Comparison of ENCODE assay signal across 13 cellular contexts in the genomic region with DNA sequence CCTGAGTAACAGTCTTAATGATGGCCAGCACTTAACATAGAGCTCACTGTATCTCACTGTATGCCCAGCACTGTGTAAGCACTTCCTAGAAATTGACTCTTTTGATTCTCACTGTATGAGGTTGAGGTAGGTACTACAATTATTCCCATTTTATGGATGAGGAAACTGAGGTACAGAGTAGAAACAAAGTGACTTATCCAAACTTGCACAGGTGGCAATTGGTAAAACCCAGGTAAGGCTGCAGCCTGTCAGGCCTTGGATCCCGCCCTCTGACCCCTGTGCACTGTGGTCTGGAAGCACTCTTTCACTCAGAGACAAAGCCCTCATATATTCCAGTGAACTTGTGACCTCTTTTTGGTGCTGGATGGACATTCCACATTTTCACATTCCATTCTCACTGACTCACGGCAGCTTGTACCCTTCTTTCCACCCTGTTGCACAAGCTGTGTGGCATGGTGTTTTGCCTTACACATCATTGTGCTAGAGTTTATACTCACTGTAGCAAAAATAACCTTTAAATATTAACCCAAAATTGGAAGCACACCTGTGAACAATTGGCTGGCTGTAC.
DNase-seq lines count a peak whose midpoint lies in the region; ATAC-seq, FAIRE-seq and TF ChIP-seq lines count a peak whose summit lies in the region.
"Had no signal": no experiment of that assay in that cellular context is flagged by ENCODE, and none has a peak within 500 bp of the region (broad histone marks: within the 10 kb centered on the region; RNA-seq: fewer than 3 reads in every experiment).

No MANE protein-coding gene starts in this region.

- no peak for TF ChIP-seq CTCF in brain microvascular endothelial cell (IDR thresholded peaks at IDR 0.05; ENCODE audit: low read depth, low read length, missing control alignments)

- H3K4me3 ChIP-seq in brain microvascular endothelial cell (ENCODE audit: low read depth, low read length): no peak overlapping the region
- H3K4me3 ChIP-seq: skin epidermis had no signal

- peak; percentile 11 for DNase-seq in DMS53 (lab: John Stamatoyannopoulos, UW)
- no peak for DNase-seq in DMS53 treated with DMSO at 0.1 percent for 48 hours (lab: John Stamatoyannopoulos, UW; ENCODE audit: unreplicated experiment)
- DNase-seq in brain microvascular endothelial cell: peak; percentile 90
- peak; percentile 81 for DNase-seq in left kidney (ENCODE audit: low read depth, low spot score)
- peak; percentile 73 for DNase-seq in urothelium cell line (ENCODE audit: low spot score)
- DNase-seq in stimulated activated naive CD4-positive, alpha-beta T cell treated with Interleukin-2 at 50 U/mL for 16 hours (lab: John Stamatoyannopoulos, UW): no peak
- DNase-seq in T1000 (lab: John Stamatoyannopoulos, UW): no peak
- DNase-seq: activated T-cell treated with anti-CD3 and anti-CD28 coated beads, Interleukin-2, amount 50 U/mL, for 72 hours; hippocampal formation; Kasumi-1 had no signal

- no peaks in the 10 kb centered on the region for H3K36me3 ChIP-seq in brain microvascular endothelial cell (replicated peaks)

- H3K27me3 ChIP-seq in brain microvascular endothelial cell (replicated peaks): no peaks in the 10 kb centered on the region

- H3K27ac ChIP-seq in brain microvascular endothelial cell: peak overlapping the region; percentile 67
- H3K27ac ChIP-seq: 22Rv1, skin epidermis had no signal

- in situ Hi-C loops in brain microvascular endothelial cell (cut with HindIII; ENCODE audit: low pct_ligation_motif_present, low sequenced_read_pairs): no loop called here

- FAIRE-seq in urothelium cell line (lab: Jason Lieb, UNC): peak; percentile 58

- no peak for ATAC-seq in HG02840 (IDR thresholded peaks at IDR 0.05; ENCODE audit: low FRiP score, unreplicated experiment)
- ATAC-seq: activated T-cell treated with anti-CD3 and anti-CD28 coated beads, Interleukin-2, amount 50 U/mL, for 72 hours had no signal

Comparison
In these comparisons a context has a peak if more than half of its experiments do, and no peak if none do; other contexts are left out.
1. DNase-seq: peak in DMS53 (single experiment), brain microvascular endothelial cell (single experiment), left kidney (single experiment) and urothelium cell line (single experiment); none in DMS53 treated with DMSO at 0.1 percent for 48 hours (single experiment), stimulated activated naive CD4-positive, alpha-beta T cell treated with Interleukin-2 at 50 U/mL for 16 hours (single experiment) and T1000 (single experiment).